8 cellular contexts compared by ENCODE assay signal in genomic region chr19:409515-410242, GRCh38. TPM values are rescaled to one million over a fixed set of nuclear protein-coding genes. Genes with fewer than 3 reads are reported as not detected.
DNase-seq lines count a peak whose midpoint lies in the region; FAIRE-seq and TF ChIP-seq lines count a peak whose summit lies in the region.

No MANE protein-coding gene starts in this region.

- no peak for FAIRE-seq in kidney (lab: Jason Lieb, UNC)

- H3K4me3 ChIP-seq in NT2/D1 (ENCODE audit: insufficient read length, low read depth) (peak overlapping the region; percentile 50), kidney (ENCODE audit: low read length in 2 of 2) (peak overlapping the region in 1 of 2 donors; percentile 39), MG63 (no peak overlapping the region)

- H3K9ac ChIP-seq in ES-I3 (ENCODE audit: low read depth, low read length), result peak overlapping the region; percentile 65
- peak overlapping the region; percentile 63 for H3K9ac ChIP-seq in NT2/D1 (ENCODE audit: insufficient read length, low read depth)
- H3K9ac ChIP-seq in kidney (ENCODE audit: low read length in 2 of 2), result no peak overlapping the region

- H3K36me3 Mint-ChIP-seq in endothelial cell (ENCODE audit: low read depth, unreplicated experiment) (no peaks in the 10 kb centered on the region), progenitor cell of endocrine pancreas (ENCODE audit: insufficient read depth) (no peaks in the 10 kb centered on the region)

- no peak for TF ChIP-seq CTCF in endothelial cell (IDR thresholded peaks at IDR 0.05; ENCODE audit: unreplicated experiment)
- TF ChIP-seq CTCF in progenitor cell of endocrine pancreas (IDR thresholded peaks at IDR 0.05; ENCODE audit: unreplicated experiment), result no peak
- no peak for TF ChIP-seq CTCF in kidney (IDR thresholded peaks at IDR 0.05; ENCODE audit: borderline replicate concordance, extremely low read depth, insufficient read depth)

- H3K9me3 ChIP-seq in ES-I3 (ENCODE audit: control insufficient read depth, insufficient read depth, low read length) (no peaks in the 10 kb centered on the region), NT2/D1 (ENCODE audit: insufficient read depth, low read length) (peaks cover 4% of the 10 kb centered on the region; the same call in 1 of the 2 replicates), kidney (ENCODE audit: control insufficient read depth in 1 of 2, low read length in 2 of 2) (no peaks in the 10 kb centered on the region), MG63 (no peaks in the 10 kb centered on the region)

- H3K27me3 Mint-ChIP-seq in endothelial cell (ENCODE audit: unreplicated experiment) (peaks cover 18% of the 10 kb centered on the region), progenitor cell of endocrine pancreas (no peaks in the 10 kb centered on the region)

- H3K4me3 Mint-ChIP-seq in endothelial cell (ENCODE audit: unreplicated experiment) (peak overlapping the region; percentile 88), progenitor cell of endocrine pancreas (ENCODE audit: low read depth) (peak overlapping the region; percentile 84)

- peaks cover 3% of the 10 kb centered on the region for H3K4me1 Mint-ChIP-seq in endothelial cell (ENCODE audit: unreplicated experiment)
- H3K4me1 Mint-ChIP-seq in progenitor cell of endocrine pancreas (ENCODE audit: low read depth), result peaks cover 18% of the 10 kb centered on the region

- H3K9me3 Mint-ChIP-seq in endothelial cell (ENCODE audit: unreplicated experiment) (no peaks in the 10 kb centered on the region), progenitor cell of endocrine pancreas (ENCODE audit: low read depth) (no peaks in the 10 kb centered on the region)

- peaks cover 13% of the 10 kb centered on the region for H3K4me1 ChIP-seq in ES-I3 (ENCODE audit: insufficient read depth, low read length)
- H3K4me1 ChIP-seq in NT2/D1 (ENCODE audit: insufficient read depth, insufficient read length), result peaks cover 27% of the 10 kb centered on the region
- H3K4me1 ChIP-seq in kidney (ENCODE audit: control insufficient read depth in 1 of 2, insufficient read depth in 1 of 2, low read depth in 1 of 2, low read length in 2 of 2), result peaks cover 0 to 3% of the 10 kb centered on the region in 2 donors

- H3K36me3 ChIP-seq in ES-I3 (ENCODE audit: insufficient read depth, low read length) (no peaks in the 10 kb centered on the region), NT2/D1 (ENCODE audit: insufficient read depth, insufficient read length, low read length) (peaks cover 17% of the 10 kb centered on the region), kidney (ENCODE audit: control insufficient read depth in 1 of 2, insufficient read depth in 2 of 2, low read length in 2 of 2) (no peaks in the 10 kb centered on the region), MG63 (no peaks in the 10 kb centered on the region)

- peaks cover 16% of the 10 kb centered on the region for H3K27me3 ChIP-seq in NT2/D1 (ENCODE audit: insufficient read depth, insufficient read length)
- H3K27me3 ChIP-seq in MG63, result peaks cover 6% of the 10 kb centered on the region; the same call in 1 of the 2 replicates

- H3K27ac Mint-ChIP-seq in endothelial cell (ENCODE audit: unreplicated experiment), result no peak overlapping the region
- peak overlapping the region; percentile 96 for H3K27ac Mint-ChIP-seq in progenitor cell of endocrine pancreas

- H3K27ac ChIP-seq in kidney (ENCODE audit: low read depth in 2 of 2, low read length in 2 of 2), result no peak overlapping the region

- DNase-seq in NT2/D1 (ENCODE audit: low read depth, low spot score) (no peak), endothelial cell (ENCODE audit: low spot score) (no peak), progenitor cell of endocrine pancreas (ENCODE audit: low spot score, unreplicated experiment) (no peak), AG08395 (ENCODE audit: low spot score) (no peak), kidney (no peak), MG63 (no peak), KG1 (lab: John Stamatoyannopoulos, UW) (no peak)

- intact Hi-C loops in kidney (cut with DNase I), result no loop called here

RNA-seq across cellular contexts. Expression of gene C2CD4C, which starts 0.7 kb away (rescaled TPM):
- total RNA-seq in endothelial cell (ENCODE audit: unreplicated experiment) (1.2 TPM), progenitor cell of endocrine pancreas (13.2 and 13.8 TPM in 2 replicates), kidney (1.9 TPM)
- 0.99 TPM for polyA plus RNA-seq in kidney (ENCODE audit: insufficient read depth, low read depth, low replicate concordance)
- not detected in 2 replicates for total RNA-seq in MG63 (2014; rRNA removed; shearing (Covaris generic); ENCODE audit: low replicate concordance)

RNA-seq across cellular contexts. Expression of gene SHC2, which starts 51.2 kb away (rescaled TPM):
- total RNA-seq in endothelial cell (ENCODE audit: unreplicated experiment), result 46.9 TPM
- total RNA-seq in progenitor cell of endocrine pancreas, result 159 TPM in 2 replicates
- total RNA-seq in kidney, result 24.4 TPM
- polyA plus RNA-seq in kidney (ENCODE audit: insufficient read depth, low read depth, low replicate concordance), result 10.7 TPM
- total RNA-seq in MG63 (2014; rRNA removed; shearing (Covaris generic); ENCODE audit: low replicate concordance), result not detected in 2 replicates

Comparison
In these comparisons a context has a peak if more than half of its experiments do, and no peak if none do; other contexts are left out.
1. H3K9ac ChIP-seq: peak in ES-I3 (single experiment) and NT2/D1 (single experiment); none in kidney (0 of 2).
2. RNA of gene SHC2, which starts 51.2 kb away (total RNA-seq): 159 TPM in progenitor cell of endocrine pancreas, 46.9 TPM in endothelial cell (single experiment) and 24.4 TPM in kidney (single experiment); not detected in MG63; every median in the first group is over 10 times any median in the second.